ENCODE assay signal across 19 cellular contexts in genomic region chr5:154140381-154140780, GRCh38. TPM values are rescaled to one million over a fixed set of nuclear protein-coding genes. Genes with fewer than 3 reads are reported as not detected.
DNase-seq lines count a peak whose midpoint lies in the region; ATAC-seq and TF ChIP-seq lines count a peak whose summit lies in the region.
"Had no signal": no experiment of that assay in that cellular context is flagged by ENCODE, and none has a peak within 500 bp of the region (broad histone marks: within the 10 kb centered on the region; RNA-seq: fewer than 3 reads in every experiment).

No MANE protein-coding gene starts in this region.

- H3K4me3 ChIP-seq in left ventricle myocardium inferior (no peak overlapping the region), lung (no peak overlapping the region)
- H3K4me3 ChIP-seq: A549; BLaER1 treated with 17β-estradiol and CSF1 and Interleukin-3, amounts not matched to agents 10 nM and 100 nM had no signal

- H3K4me1 ChIP-seq in left ventricle myocardium inferior: peaks cover 72% of the 10 kb centered on the region
- peaks cover 0 to 21% of the 10 kb centered on the region in 2 donors for H3K4me1 ChIP-seq in lung (ENCODE audit: control insufficient read depth in 2 of 2, insufficient read depth in 2 of 2, low read length in 2 of 2)
- H3K4me1 ChIP-seq: A549, Caco-2 had no signal

- TF ChIP-seq CTCF in left ventricle myocardium inferior (IDR thresholded peaks at IDR 0.05; ENCODE audit: borderline replicate concordance) (no peak), brain (conservative IDR thresholded peaks at IDR 0.05) (no peak), lung (IDR thresholded peaks at IDR 0.05; ENCODE audit: control extremely low read depth, extremely low read depth) (no peak)

- peaks cover 0 to 2% (median 0%) of the 10 kb centered on the region in 5 experiments for H3K9me3 Mint-ChIP-seq in brain
- no peaks in the 10 kb centered on the region for H3K9me3 Mint-ChIP-seq in activated CD8-positive, alpha-beta T cell treated with anti-CD3 and anti-CD28 coated beads, Interleukin-2, amount 10 ng/mL, durations not matched to agents 7 days and 5 days (ENCODE audit: insufficient read depth)
- H3K9me3 Mint-ChIP-seq: CD4-positive, alpha-beta T cell; CD8-positive, alpha-beta T cell had no signal

- intact Hi-C loops in left ventricle myocardium inferior (cut with micrococcal nuclease) (no loop called here), cardiac septum (cut with DNase I) (loop anchor here (10.0 kb wide), 1 partner anchor 46 kb away; no protein-coding TSS in a partner anchor)

- H3K27me3 Mint-ChIP-seq in brain: peaks cover 24% of the 10 kb centered on the region
- peaks cover 10% of the 10 kb centered on the region for H3K27me3 Mint-ChIP-seq in activated CD8-positive, alpha-beta T cell treated with anti-CD3 and anti-CD28 coated beads, Interleukin-2, amount 10 ng/mL, durations not matched to agents 7 days and 5 days (ENCODE audit: low read depth)

- ATAC-seq in lung (ENCODE audit: insufficient read depth, low FRiP score): no peak
- ATAC-seq in activated CD8-positive, alpha-beta T cell treated with anti-CD3 and anti-CD28 coated beads, Interleukin-2, amount 10 ng/mL, durations not matched to agents 7 days and 5 days: no peak
- ATAC-seq: A549; CD8-positive, alpha-beta T cell had no signal

- H3K27ac ChIP-seq in left ventricle myocardium inferior (replicated peaks) (peak overlapping the region; percentile 87), lung (ENCODE audit: low read depth in 1 of 2, low read length in 1 of 2) (no peak overlapping the region)
- H3K27ac ChIP-seq: 22Rv1; A549; BLaER1 treated with 17β-estradiol and CSF1 and Interleukin-3, amounts not matched to agents 10 nM and 100 nM; C4-2B had no signal

- H3K36me3 Mint-ChIP-seq in brain: no peaks in the 10 kb centered on the region
- no peaks in the 10 kb centered on the region for H3K36me3 Mint-ChIP-seq in activated CD8-positive, alpha-beta T cell treated with anti-CD3 and anti-CD28 coated beads, Interleukin-2, amount 10 ng/mL, durations not matched to agents 7 days and 5 days (ENCODE audit: low read depth)
- H3K36me3 Mint-ChIP-seq: CD8-positive, alpha-beta T cell had no signal

- POLR2A ChIA-PET in activated CD8-positive, alpha-beta T cell treated with anti-CD3 and anti-CD28 coated beads, Interleukin-2, amount 10 ng/mL, durations not matched to agents 7 days and 5 days (lab: Charles Lee): no interaction called here

- peaks cover 60% of the 10 kb centered on the region for H3K4me1 Mint-ChIP-seq in brain
- H3K4me1 Mint-ChIP-seq in activated CD8-positive, alpha-beta T cell treated with anti-CD3 and anti-CD28 coated beads, Interleukin-2, amount 10 ng/mL, durations not matched to agents 7 days and 5 days (ENCODE audit: low read depth): no peaks in the 10 kb centered on the region
- H3K4me1 Mint-ChIP-seq: B cell had no signal

- no peak overlapping the region for H3K4me3 Mint-ChIP-seq in brain
- H3K4me3 Mint-ChIP-seq in activated CD8-positive, alpha-beta T cell treated with anti-CD3 and anti-CD28 coated beads, Interleukin-2, amount 10 ng/mL, durations not matched to agents 7 days and 5 days: no peak overlapping the region
- H3K4me3 Mint-ChIP-seq: B cell; CD4-positive, alpha-beta T cell; CD8-positive, alpha-beta T cell had no signal

- H3K36me3 ChIP-seq in left ventricle myocardium inferior: no peaks in the 10 kb centered on the region
- H3K36me3 ChIP-seq in lung (ENCODE audit: control insufficient read depth in 2 of 2, insufficient read depth in 2 of 2, low read length in 2 of 2): no peaks in the 10 kb centered on the region
- H3K36me3 ChIP-seq: BLaER1 treated with 17β-estradiol and CSF1 and Interleukin-3, amounts not matched to agents 10 nM and 100 nM had no signal

- no peak for DNase-seq in left ventricle myocardium inferior
- no peak for DNase-seq in cardiac septum (ENCODE audit: low spot score)
- DNase-seq in lung (ENCODE audit: low spot score): peak; percentile 11
- DNase-seq in activated CD8-positive, alpha-beta T cell treated with anti-CD3 and anti-CD28 coated beads, Interleukin-2, amount 10 ng/mL, durations not matched to agents 7 days and 5 days: no peak
- DNase-seq in hippocampal formation (lab: John Stamatoyannopoulos, UW): no peak
- no peak for DNase-seq in iPS-NIHi7 (ENCODE audit: extremely low spot score)
- DNase-seq: AML-193; Caco-2; Calu3; CD4-positive, alpha-beta T cell; CD8-positive, alpha-beta T cell; DMS79 treated with DMSO at 0.1 percent for 48 hours; GF-D8 had no signal

- H3K27me3 ChIP-seq in left ventricle myocardium inferior (ENCODE audit: low read depth) (no peaks in the 10 kb centered on the region), lung (ENCODE audit: control insufficient read depth, insufficient read depth) (no peaks in the 10 kb centered on the region)
- H3K27me3 ChIP-seq: BLaER1 treated with 17β-estradiol and CSF1 and Interleukin-3, amounts not matched to agents 10 nM and 100 nM had no signal

- H3K9me3 ChIP-seq in left ventricle myocardium inferior (replicated peaks): no peaks in the 10 kb centered on the region
- no peaks in the 10 kb centered on the region for H3K9me3 ChIP-seq in lung (ENCODE audit: control insufficient read depth in 2 of 2, insufficient read depth in 1 of 2, low read length in 1 of 2)
- H3K9me3 ChIP-seq: A549; BLaER1 treated with 17β-estradiol and CSF1 and Interleukin-3, amounts not matched to agents 10 nM and 100 nM; Caco-2 had no signal

- H3K27ac Mint-ChIP-seq in brain: peak overlapping the region in 3 of 5 experiments; percentile 30 to 87 (median 86)
- no peak overlapping the region for H3K27ac Mint-ChIP-seq in activated CD8-positive, alpha-beta T cell treated with anti-CD3 and anti-CD28 coated beads, Interleukin-2, amount 10 ng/mL, durations not matched to agents 7 days and 5 days
- H3K27ac Mint-ChIP-seq: B cell; CD4-positive, alpha-beta T cell; CD8-positive, alpha-beta T cell had no signal

- CTCF ChIA-PET in activated CD8-positive, alpha-beta T cell treated with anti-CD3 and anti-CD28 coated beads, Interleukin-2, amount 10 ng/mL, durations not matched to agents 7 days and 5 days (lab: Charles Lee): interaction anchor here (0.8 kb wide), 1 partner anchor 68 kb away, joined by 3 read pairs; no protein-coding TSS in a partner anchor

RNA-seq across cellular contexts. Expression of gene GALNT10, which starts 50.2 kb away (rescaled TPM):
- total RNA-seq in left ventricle myocardium inferior (11.5 TPM), cardiac septum (15.5 TPM), lung (10 to 100 TPM in 1 of 2 donors, 1 to 10 TPM in 1; 9.0 to 70.2 TPM)
- polyA plus RNA-seq in brain (ENCODE audit: insufficient read depth, low read depth, low replicate concordance) (5.0 TPM), lung (10 to 100 TPM; 14.9 to 29.1 TPM)
- 10 to 100 TPM; 21.6 to 23.7 TPM for total RNA-seq in activated CD8-positive, alpha-beta T cell treated with anti-CD3 and anti-CD28 coated beads, Interleukin-2, amount 10 ng/mL, durations not matched to agents 7 days and 5 days
